In genomic region chr3:97862582-97862981, GRCh38 we compare ENCODE assay signal across 20 cellular contexts.
"Had no signal": no experiment of that assay in that cellular context is flagged by ENCODE, and none has a peak within 500 bp of the region (broad histone marks: within the 10 kb centered on the region; RNA-seq: fewer than 3 reads in every experiment).

No MANE protein-coding gene starts in this region.

- H3K27ac ChIP-seq: HL-60, Peyer's patch, SJSA1, SK-N-MC had no signal

- H3K36me3 ChIP-seq: Peyer's patch, SJSA1 had no signal

- H3K9me3 ChIP-seq: Peyer's patch, SJSA1 had no signal

- DNase-seq: KBM-7, MV-4-11, NCI-H1048, NCI-H1105, NCI-H1417, NCI-H1436 treated with DMSO at 0.1 percent for 48 hours, NCI-H1694, NCI-H187 treated with DMSO at 0.1 percent for 48 hours, NCI-H2029 treated with DMSO at 0.1 percent for 48 hours, NCI-H2171, NCI-H226, NCI-H446, NCI-H510A, NCI-H524 treated with DMSO at 0.1 percent for 48 hours, NCI-H774, Peyer's patch, SIG-M5 had no signal

- H3K4me3 ChIP-seq: Peyer's patch, SJSA1, SK-N-MC had no signal

- H3K4me1 ChIP-seq: Peyer's patch had no signal

- H3K27me3 ChIP-seq: Peyer's patch, SJSA1 had no signal
